14 cellular contexts compared by ENCODE assay signal in the genomic region with DNA sequence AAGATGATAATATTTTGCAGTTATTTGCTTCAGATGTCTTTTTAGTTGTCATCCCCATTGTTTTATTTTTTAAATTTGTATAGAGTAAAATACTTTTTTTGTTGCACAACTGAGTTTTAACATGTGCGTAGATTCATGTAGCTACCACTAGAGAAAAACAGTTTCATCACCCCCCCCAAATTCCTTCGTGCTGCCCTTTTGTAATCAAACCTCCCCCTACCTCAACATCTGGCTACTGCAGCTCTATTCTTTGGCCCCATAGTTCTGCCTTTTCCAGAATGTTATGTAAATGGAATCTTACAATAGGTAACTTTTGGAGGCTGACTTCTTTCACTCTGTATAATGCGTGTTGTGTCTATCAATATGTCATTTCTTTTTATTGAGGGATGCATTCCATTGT.
A peak's percentile ranks its signal among the peaks of the same experiment; 100 is the strongest.
DNase-seq lines count a peak whose midpoint lies in the region; ATAC-seq and TF ChIP-seq lines count a peak whose summit lies in the region.
"Had no signal": no experiment of that assay in that cellular context is flagged by ENCODE, and none has a peak within 500 bp of the region (broad histone marks: within the 10 kb centered on the region; RNA-seq: fewer than 3 reads in every experiment).

No MANE protein-coding gene starts in this region.

- no peak for DNase-seq in SK-N-SH
- peak; percentile 11 for DNase-seq in fibroblast of pulmonary artery (ENCODE audit: low read depth)
- peak; percentile 28 for DNase-seq in mesendoderm
- DNase-seq in cerebellar cortex (ENCODE audit: low spot score) = no peak
- DNase-seq: AML-193; CD4-positive, alpha-beta T cell had no signal

- CTCF ChIA-PET in SK-N-SH (lab: Yijun Ruan, JAX) = interaction anchor here (1.3 to 2.8 kb wide), 2 partner anchors 20 to 89 kb away, joined by 3 to 12 read pairs; no protein-coding TSS in a partner anchor

- H3K27me3 ChIP-seq in SK-N-SH (ENCODE audit: insufficient read depth) = no peaks in the 10 kb centered on the region
- H3K27me3 ChIP-seq in mesendoderm (ENCODE audit: insufficient read depth, low read length, poor library complexity) = no peaks in the 10 kb centered on the region

- H3K4me3 ChIP-seq in SK-N-SH (ENCODE audit: low read depth in 2 of 2, low read length in 1 of 2) (no peak overlapping the region), fibroblast of pulmonary artery (replicated peaks; ENCODE audit: low read depth, low read length) (no peak overlapping the region), mesendoderm (ENCODE audit: low read length) (no peak overlapping the region)
- H3K4me3 ChIP-seq: A549 had no signal

- H3K18ac ChIP-seq in mesendoderm (ENCODE audit: low read length) = no peak overlapping the region

- no peaks in the 10 kb centered on the region for H4K20me1 ChIP-seq in SK-N-SH (ENCODE audit: insufficient read depth)

- no peaks in the 10 kb centered on the region for H3K9me3 ChIP-seq in SK-N-SH
- H3K9me3 ChIP-seq: A549, Caco-2 had no signal

- H3K9ac ChIP-seq in SK-N-SH = no peak overlapping the region
- no peak overlapping the region for H3K9ac ChIP-seq in mesendoderm (ENCODE audit: low read length)

- H2AK5ac ChIP-seq in mesendoderm (ENCODE audit: low read length) = no peak overlapping the region

- WGBS in SK-N-SH (ENCODE audit: low lambda C conversion rate) = 92% methylated on average over 3 of the region's 3 CpGs
- WGBS in mesendoderm (ENCODE audit: extremely low coverage, insufficient coverage, low lambda C conversion rate) = no CpG with 5 or more reads among the region's 3 CpGs

- TF ChIP-seq EP300 in SK-N-SH (IDR thresholded peaks at IDR 0.05; ENCODE audit: borderline replicate concordance in 1 of 2, low read depth in 1 of 2, low read length in 1 of 2) = no peak

- no peak overlapping the region for H2BK5ac ChIP-seq in mesendoderm (ENCODE audit: low read length)

- no peak overlapping the region for H2AFZ ChIP-seq in SK-N-SH (ENCODE audit: low read depth)

- no peak overlapping the region for H3K4ac ChIP-seq in mesendoderm (ENCODE audit: low read depth, low read length)

- H3F3A ChIP-seq in SK-N-SH (replicated peaks; ENCODE audit: insufficient read depth) = no peaks in the 10 kb centered on the region

- H3K36me3 ChIP-seq in SK-N-SH (replicated peaks in 1 of 2; ENCODE audit: control insufficient read depth in 1 of 2, insufficient read depth in 2 of 2, low read length in 1 of 2) (no peaks in the 10 kb centered on the region), mesendoderm (ENCODE audit: control insufficient read depth, insufficient read depth, low read length) (no peaks in the 10 kb centered on the region)

- no peak overlapping the region for H2BK120ac ChIP-seq in mesendoderm (ENCODE audit: low read depth, low read length)

- TF ChIP-seq CTCF in SK-N-SH (IDR thresholded peaks at IDR 0.05) = no peak
- TF ChIP-seq CTCF in fibroblast of pulmonary artery (IDR thresholded peaks at IDR 0.05; ENCODE audit: low read length, missing control alignments) = no peak

- ATAC-seq in SK-N-SH treated with all-trans-retinoic acid at 6 μM for 48 hours (no peak), GM21786 (IDR thresholded peaks at IDR 0.05; ENCODE audit: unreplicated experiment) (no peak), GM18861 (IDR thresholded peaks at IDR 0.05; ENCODE audit: unreplicated experiment) (no peak)
- ATAC-seq: A549, HepG2 had no signal

- no peak overlapping the region for H3K23ac ChIP-seq in mesendoderm (ENCODE audit: low read length)

- no peak overlapping the region for H4K8ac ChIP-seq in mesendoderm (ENCODE audit: low read depth, low read length)

- H3K79me2 ChIP-seq in SK-N-SH (ENCODE audit: insufficient read depth) (no peaks in the 10 kb centered on the region), mesendoderm (ENCODE audit: control insufficient read depth, insufficient read depth, low read length) (no peaks in the 10 kb centered on the region)

- H3K27ac ChIP-seq in SK-N-SH (ENCODE audit: low read depth in 2 of 2, low read length in 1 of 2) = no peak overlapping the region
- H3K27ac ChIP-seq in mesendoderm (ENCODE audit: low read depth, low read length) = no peak overlapping the region
- H3K27ac ChIP-seq: 22Rv1, A549, C4-2B had no signal

- H3K4me1 ChIP-seq in SK-N-SH (ENCODE audit: control insufficient read depth in 1 of 2, insufficient read depth in 2 of 2, low read depth in 1 of 2, low read length in 1 of 2) = peaks cover 3 to 7% of the 10 kb centered on the region in 2 experiments; a peak in 1 of 4 replicates
- H3K4me1 ChIP-seq in mesendoderm (ENCODE audit: control insufficient read depth, low read depth, low read length) = no peaks in the 10 kb centered on the region
- H3K4me1 ChIP-seq: A549, Caco-2 had no signal

- POLR2A ChIA-PET in SK-N-SH (lab: Yijun Ruan, JAX) = no interaction called here

- no peak for TF ChIP-seq RAD21 in SK-N-SH (IDR thresholded peaks at IDR 0.05; ENCODE audit: low read length)

- H4K5ac ChIP-seq in mesendoderm (ENCODE audit: low read length) = no peak overlapping the region

- H3K56ac ChIP-seq in mesendoderm (ENCODE audit: low read length) = no peak overlapping the region

- no peaks in the 10 kb centered on the region for H3K79me1 ChIP-seq in mesendoderm (ENCODE audit: low read length)

- H2BK15ac ChIP-seq in mesendoderm (replicated peaks; ENCODE audit: low read depth) = no peak overlapping the region

- H3K9me2 ChIP-seq in SK-N-SH = no peaks in the 10 kb centered on the region

- H3K4me2 ChIP-seq in SK-N-SH (no peak overlapping the region), mesendoderm (ENCODE audit: low read length) (no peak overlapping the region)
- H3K4me2 ChIP-seq: A549 had no signal

TF ChIP-seq in SK-N-SH treated with all-trans-retinoic acid at 6 μM for 48 hours, 23 proteins besides CTCF, POLR2A, EP300 and RAD21:
- TF ChIP-seq ZNF70 (CRISPR knock-in tag; IDR thresholded peaks at IDR 0.05) = peak; percentile 85
- no peak for TF ChIP-seq CSDC2 (CRISPR knock-in tag; IDR thresholded peaks at IDR 0.05)
TF ChIP-seq in SK-N-SH treated with all-trans-retinoic acid at 6 μM for 48 hours: peak in this region for 1.

TF ChIP-seq in SK-N-SH, 30 proteins besides CTCF, POLR2A, EP300 and RAD21:
- TF ChIP-seq RCOR1 (IDR thresholded peaks at IDR 0.05; ENCODE audit: low read length) (no peak), NRF1 (IDR thresholded peaks at IDR 0.05; ENCODE audit: low read depth, low read length) (no peak), MXI1 (IDR thresholded peaks at IDR 0.05; ENCODE audit: low read depth, low read length) (no peak), NFIC (IDR thresholded peaks at IDR 0.05; ENCODE audit: borderline replicate concordance) (no peak), JUND (IDR thresholded peaks at IDR 0.05) (no peak), FOXM1 (IDR thresholded peaks at IDR 0.05; ENCODE audit: low read depth) (no peak)

Comparison
In these comparisons a context has a peak if more than half of its experiments do, and no peak if none do; other contexts are left out.
1. DNase-seq: peak in fibroblast of pulmonary artery (single experiment) and mesendoderm (single experiment); none in SK-N-SH (single experiment) and cerebellar cortex (single experiment).